1 cellular context compared by ENCODE assay signal in the genomic region with DNA sequence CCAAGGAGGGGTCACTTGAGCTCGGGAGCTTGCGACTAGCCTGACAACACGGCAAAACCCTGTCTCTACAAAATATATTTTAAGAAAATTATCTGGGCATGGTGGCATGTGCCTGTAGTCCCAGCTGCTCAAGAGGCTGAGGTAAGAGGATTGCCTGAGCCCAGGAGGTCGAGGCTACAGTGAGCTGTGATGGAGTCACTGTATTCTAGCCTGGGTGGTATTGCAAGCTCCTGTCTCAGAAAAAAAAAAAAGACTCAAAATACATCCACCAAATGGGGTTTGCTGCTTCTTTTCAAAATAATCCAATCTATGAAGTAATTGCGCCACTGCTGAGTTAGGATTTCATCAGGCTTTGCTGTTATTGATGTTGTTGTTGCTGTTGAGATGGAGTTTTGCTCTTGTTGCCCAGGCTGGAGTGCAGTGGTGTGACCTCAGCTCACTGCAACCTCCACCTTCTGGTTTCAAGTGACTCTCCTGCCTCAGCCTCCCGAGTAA.
TF ChIP-seq lines count a peak whose summit lies in the region.

No MANE protein-coding gene starts in this region.

TF ChIP-seq in WTC11, 78 proteins besides CTCF, POLR2A, EP300 and RAD21 (continued from another document):
- TF ChIP-seq ZSCAN18 (CRISPR knock-in tag; IDR thresholded peaks at IDR 0.05) (no peak), CREB1 (CRISPR knock-in tag; IDR thresholded peaks at IDR 0.05) (no peak)
TF ChIP-seq in WTC11: peak in this region for 0.
